ENCODE assay signal across 22 cellular contexts in genomic region chr16:88886311-88886914, GRCh38. TPM values are rescaled to one million over a fixed set of nuclear protein-coding genes. Genes with fewer than 3 reads are reported as not detected.
DNase-seq lines count a peak whose midpoint lies in the region; ATAC-seq and TF ChIP-seq lines count a peak whose summit lies in the region.
"Had no signal": no experiment of that assay in that cellular context is flagged by ENCODE, and none has a peak within 500 bp of the region (broad histone marks: within the 10 kb centered on the region; RNA-seq: fewer than 3 reads in every experiment).

No MANE protein-coding gene starts in this region.

- peaks cover 11% of the 10 kb centered on the region for H3K27me3 Mint-ChIP-seq in H9 (ENCODE audit: low read depth)
- H3K27me3 Mint-ChIP-seq: T-cell had no signal

- no peak overlapping the region for H3T11ph ChIP-seq in H9 (ENCODE audit: low read length)

- H2BK5ac ChIP-seq in H9 (ENCODE audit: insufficient read length, low read length): no peak overlapping the region

- H3K14ac ChIP-seq in H9 (ENCODE audit: insufficient read depth, low read length): no peak overlapping the region

- no peaks in the 10 kb centered on the region for H3K36me3 Mint-ChIP-seq in H9 (ENCODE audit: insufficient read depth in 1 of 3, low read depth in 3 of 3)
- H3K36me3 Mint-ChIP-seq: T-cell had no signal

- no peaks in the 10 kb centered on the region for H4K20me1 ChIP-seq in H9 (ENCODE audit: control insufficient read depth, insufficient read depth, insufficient read length)

- no peak overlapping the region for H2AK5ac ChIP-seq in H9 (ENCODE audit: insufficient read length, low read length)

- H3K18ac ChIP-seq in H9 (ENCODE audit: insufficient read length, low read depth, low read length): no peak overlapping the region

- H2BK20ac ChIP-seq in H9 (ENCODE audit: low read depth, low read length, poor library complexity, severe bottlenecking): no peak overlapping the region

- H3K36me3 ChIP-seq in gastroesophageal sphincter: peaks cover 0 to 24% of the 10 kb centered on the region in 2 donors
- H3K36me3 ChIP-seq in lower lobe of right lung: peaks cover 31% of the 10 kb centered on the region
- H3K36me3 ChIP-seq in stomach: peaks cover 0 to 29% (median 19%) of the 10 kb centered on the region in 4 donors
- H3K36me3 ChIP-seq: HAP-1, SJSA1 had no signal

- no peaks in the 10 kb centered on the region for H3K79me2 ChIP-seq in H9 (ENCODE audit: insufficient read depth, low read length)

- H3K27ac ChIP-seq in gastroesophageal sphincter (peak overlapping the region in 3 of 4 donors; percentile 16 to 48 (median 47)), lower lobe of right lung (peak overlapping the region; percentile 34), stomach (peak overlapping the region; percentile 8 to 50 (median 30)), H9 (ENCODE audit: insufficient read length, low read depth, low read length) (no peak overlapping the region)
- H3K27ac ChIP-seq: C4-2B, pancreas, SJSA1 had no signal

- no peak overlapping the region for H4K91ac ChIP-seq in H9 (ENCODE audit: insufficient read length, low read depth, low read length)

- H3K27me3 ChIP-seq in gastroesophageal sphincter: peaks cover 32% of the 10 kb centered on the region
- no peaks in the 10 kb centered on the region for H3K27me3 ChIP-seq in lower lobe of right lung (ENCODE audit: low read depth)
- peaks cover 0 to 12% (median 0%) of the 10 kb centered on the region in 3 donors for H3K27me3 ChIP-seq in stomach
- H3K27me3 ChIP-seq in H9 (ENCODE audit: insufficient read depth, low read length): no peaks in the 10 kb centered on the region
- H3K27me3 ChIP-seq: pancreas, SJSA1 had no signal

- H3K23me2 ChIP-seq in H9 (ENCODE audit: insufficient read length, low read depth, low read length, poor library complexity, severe bottlenecking): no peaks in the 10 kb centered on the region

- H3K27ac Mint-ChIP-seq in H9: no peak overlapping the region
- H3K27ac Mint-ChIP-seq: activated CD8-positive, alpha-beta T cell treated with anti-CD3 and anti-CD28 coated beads, Interleukin-2, amount 10 ng/mL, durations not matched to agents 7 days and 5 days; T-cell had no signal

- H3K9me3 Mint-ChIP-seq in H9: peaks cover 0 to 8% of the 10 kb centered on the region in 2 experiments; a peak in 4 of 5 replicates
- H3K9me3 Mint-ChIP-seq: T-cell had no signal

- H3K4me1 Mint-ChIP-seq in H9: peaks cover 0 to 4% of the 10 kb centered on the region in 2 experiments; a peak in 1 of 4 replicates

- no peak overlapping the region for H2AFZ ChIP-seq in H9 (ENCODE audit: low read length)

- peaks cover 0 to 26% (median 14%) of the 10 kb centered on the region in 3 donors for H3K4me1 ChIP-seq in gastroesophageal sphincter
- peaks cover 8% of the 10 kb centered on the region for H3K4me1 ChIP-seq in lower lobe of right lung
- peaks cover 2 to 27% (median 9%) of the 10 kb centered on the region in 4 donors for H3K4me1 ChIP-seq in stomach
- H3K4me1 ChIP-seq in H9 (ENCODE audit: insufficient read depth, low read length): no peaks in the 10 kb centered on the region
- H3K4me1 ChIP-seq: HAP-1, pancreas, SJSA1 had no signal

- ATAC-seq in gastroesophageal sphincter (no peak), lower lobe of right lung (peak; percentile 7 to 23), HG03460 (IDR thresholded peaks at IDR 0.05; ENCODE audit: unreplicated experiment) (no peak)
- ATAC-seq: activated CD8-positive, alpha-beta T cell treated with anti-CD3 and anti-CD28 coated beads, Interleukin-2, amount 10 ng/mL, durations not matched to agents 7 days and 5 days; T-cell had no signal

- H3K9ac ChIP-seq in H9 (ENCODE audit: extremely low read depth, insufficient read length, low read length): no peak overlapping the region

- no peak overlapping the region for H2BK12ac ChIP-seq in H9 (ENCODE audit: insufficient read length, low read depth, low read length)

- no peak overlapping the region for H3K4me3 Mint-ChIP-seq in H9
- H3K4me3 Mint-ChIP-seq: activated CD8-positive, alpha-beta T cell treated with anti-CD3 and anti-CD28 coated beads, Interleukin-2, amount 10 ng/mL, durations not matched to agents 7 days and 5 days; nephron progenitor cell; T-cell had no signal

- H2BK15ac ChIP-seq in H9 (ENCODE audit: low read depth, low read length): no peak overlapping the region

- no peak overlapping the region for H4K5ac ChIP-seq in H9 (ENCODE audit: insufficient read length, low read depth, low read length)

- DNase-seq in lower lobe of right lung (no peak), stomach (no peak), AG08396 (ENCODE audit: low spot score) (no peak), H9 (no peak), erythroblast (lab: John Stamatoyannopoulos, UW) (no peak)
- DNase-seq: ACHN; activated CD4-positive, CD25-positive, alpha-beta regulatory T cell treated with anti-CD3 and anti-CD28 coated beads, Interleukin-2, amount 50 U/mL, for 72 hours; activated CD8-positive, alpha-beta T cell treated with anti-CD3 and anti-CD28 coated beads, Interleukin-2, amount 10 ng/mL, durations not matched to agents 7 days and 5 days; activated effector memory CD4-positive, alpha-beta T cell treated with anti-CD3 and anti-CD28 coated beads, Interleukin-2, amount 50 U/mL, for 16 hours; Kasumi-1; NCI-H187; T-cell had no signal

- H3K9me3 ChIP-seq in gastroesophageal sphincter (no peaks in the 10 kb centered on the region), lower lobe of right lung (no peaks in the 10 kb centered on the region), stomach (no peaks in the 10 kb centered on the region), H9 (ENCODE audit: control insufficient read depth, low read depth, low read length) (no peaks in the 10 kb centered on the region)
- H3K9me3 ChIP-seq: HAP-1, pancreas, SJSA1 had no signal

- no peak overlapping the region for H2BK120ac ChIP-seq in H9 (ENCODE audit: low read depth, low read length, poor library complexity, severe bottlenecking)

- no peak overlapping the region for H3K23ac ChIP-seq in H9 (ENCODE audit: insufficient read length, low read depth, low read length)

- TF ChIP-seq RAD21 in Ishikawa (IDR thresholded peaks at IDR 0.05; ENCODE audit: low read depth): no peak

- no peak overlapping the region for H3K4me2 ChIP-seq in H9 (ENCODE audit: insufficient read depth, insufficient read length, low read length)

- TF ChIP-seq EP300 in Ishikawa (IDR thresholded peaks at IDR 0.05; ENCODE audit: borderline replicate concordance) (no peak), gastroesophageal sphincter (IDR thresholded peaks at IDR 0.05) (no peak), stomach (IDR thresholded peaks at IDR 0.05) (no peak)

- H3K4ac ChIP-seq in H9 (ENCODE audit: low read depth, low read length): no peak overlapping the region

- TF ChIP-seq CTCF in gastroesophageal sphincter (IDR thresholded peaks at IDR 0.05) (no peak), lower lobe of right lung (IDR thresholded peaks at IDR 0.05) (no peak), stomach (IDR thresholded peaks at IDR 0.05) (no peak), H9 (conservative IDR thresholded peaks at IDR 0.05) (no peak)

- intact Hi-C loops in lower lobe of right lung (cut with DNase I): no loop called here
- intact Hi-C loops in stomach (cut with DNase I; ENCODE audit: low total_unique reads): no loop called here

- WGBS in gastroesophageal sphincter (ENCODE audit: low coverage in 1 of 2), 2 donors: 70% methylated on average over 2 of the region's 27 CpGs; no CpG with 5 or more reads in 1 of the 2 donors
- WGBS in stomach, 5 donors: 77 to 92% (median 85%) methylated on average over 2 to 27 of the region's 27 CpGs
- WGBS in H9 (ENCODE audit: extremely low coverage, insufficient read length, low lambda C conversion rate): no CpG with 5 or more reads among the region's 27 CpGs

- no peak overlapping the region for H3K56ac ChIP-seq in H9 (ENCODE audit: insufficient read length, low read depth, low read length)

- H3K79me1 ChIP-seq in H9 (ENCODE audit: insufficient read depth, low read depth, low read length, poor library complexity, severe bottlenecking): no peaks in the 10 kb centered on the region

- H4K8ac ChIP-seq in H9 (replicated peaks; ENCODE audit: insufficient read length, low read depth, low read length): no peak overlapping the region

- H3K4me3 ChIP-seq in gastroesophageal sphincter: no peak overlapping the region
- H3K4me3 ChIP-seq in lower lobe of right lung: no peak overlapping the region
- no peak overlapping the region for H3K4me3 ChIP-seq in stomach
- H3K4me3 ChIP-seq: HAP-1, pancreas, SJSA1 had no signal

- TF ChIP-seq POLR2A in gastroesophageal sphincter (IDR thresholded peaks at IDR 0.05) (no peak), stomach (IDR thresholded peaks at IDR 0.05) (no peak), erythroblast (IDR thresholded peaks at IDR 0.05; ENCODE audit: low read length) (no peak)

TF ChIP-seq in Ishikawa, 13 proteins besides CTCF, POLR2A, EP300 and RAD21:
- TF ChIP-seq USF1 (IDR thresholded peaks at IDR 0.05) (peak; percentile 37; the same call in 1 of the 2 replicates), FOXM1 (IDR thresholded peaks at IDR 0.05; ENCODE audit: borderline replicate concordance, low read depth) (no peak)

RNA-seq across cellular contexts. Expression of gene PABPN1L, which starts 20.0 kb away (rescaled TPM):
- total RNA-seq in gastroesophageal sphincter (under 1 TPM in 1 of 4 donors, not detected in 3; 0.54 TPM), lower lobe of right lung (not detected), stomach (not detected), H9 (2021) (not detected in 2 replicates)
- polyA plus RNA-seq in stomach: under 1 TPM in 1 of 3 donors, not detected in 2; 0.15 TPM
- total RNA-seq: activated CD8-positive, alpha-beta T cell treated with anti-CD3 and anti-CD28 coated beads, Interleukin-2, amount 10 ng/mL, durations not matched to agents 7 days and 5 days; epithelial cell of proximal tubule; mononuclear cell; SJSA1; T-cell had no signal

RNA-seq across cellular contexts. Expression of gene TRAPPC2L, which starts 29.5 kb away (rescaled TPM):
- total RNA-seq in gastroesophageal sphincter: 10 to 100 TPM; 18.7 to 40.0 (median 21.5) TPM
- total RNA-seq in lower lobe of right lung: 51.4 TPM
- 10 to 100 TPM in 3 of 5 donors, 1 to 10 TPM in 2; 2.9 to 31.4 (median 25.2) TPM for total RNA-seq in stomach
- 100 to 1,000 TPM in 1 of 3 donors, 10 to 100 TPM in 2; 57.6 to 107 (median 91.4) TPM for polyA plus RNA-seq in stomach
- total RNA-seq in H9 (2021): 90.3 and 102 TPM in 2 replicates

RNA-seq across cellular contexts. Expression of gene GALNS, which starts 29.7 kb away (rescaled TPM):
- total RNA-seq in gastroesophageal sphincter (10 to 100 TPM in 3 of 4 donors, 1 to 10 TPM in 1; 4.2 to 29.4 (median 15.6) TPM), lower lobe of right lung (48.5 TPM), stomach (100 to 1,000 TPM in 1 of 5 donors, 10 to 100 TPM in 4; 16.2 to 110 (median 51.9) TPM), H9 (2021) (20.0 and 20.3 TPM in 2 replicates)
- 10 to 100 TPM in 2 of 3 donors, 1 to 10 TPM in 1; 8.6 to 16.6 (median 11.5) TPM for polyA plus RNA-seq in stomach

Comparison
In these comparisons a context has a peak if more than half of its experiments do, and no peak if none do; other contexts are left out.
1. ATAC-seq: peak in lower lobe of right lung (2 of 2); none in gastroesophageal sphincter (single experiment) and HG03460 (single experiment).